Comparison of ENCODE assay signal across 19 cellular contexts in genomic region chr7:70615066-70615465, GRCh38.
DNase-seq lines count a peak whose midpoint lies in the region; ATAC-seq, FAIRE-seq and TF ChIP-seq lines count a peak whose summit lies in the region.
"Had no signal": no experiment of that assay in that cellular context is flagged by ENCODE, and none has a peak within 500 bp of the region (broad histone marks: within the 10 kb centered on the region; RNA-seq: fewer than 3 reads in every experiment).

No MANE protein-coding gene starts in this region.

- no peak for TF ChIP-seq POLR2A in stomach (IDR thresholded peaks at IDR 0.05)

- no peak for TF ChIP-seq RAD21 in SK-N-SH (IDR thresholded peaks at IDR 0.05; ENCODE audit: low read length)

- no peak overlapping the region for H3K4ac ChIP-seq in mesenchymal stem cell (ENCODE audit: low read depth in 1 of 2, low read length in 2 of 2)

- CTCF ChIA-PET in SK-N-SH (lab: Yijun Ruan, JAX), result interaction anchor here (1.4 kb wide), 2 partner anchors 30 to 83 kb away, joined by 3 to 4 read pairs; no protein-coding TSS in a partner anchor

- intact Hi-C loops in stomach (cut with DNase I; ENCODE audit: low total_unique reads), result no loop called here

- H3F3A ChIP-seq in SK-N-SH (replicated peaks; ENCODE audit: insufficient read depth), result peaks cover 4% of the 10 kb centered on the region

- peak; percentile 44 for DNase-seq in SK-N-SH
- peak; percentile 76 for DNase-seq in bronchial epithelial cell (ENCODE audit: low read depth)
- DNase-seq in mesenchymal stem cell, result no peak
- no peak for DNase-seq in stomach
- DNase-seq in stimulated activated CD4-positive, alpha-beta T cell treated with anti-CD3 and anti-CD28 coated beads, Interleukin-4, amount 100 ng/mL, for 4 hours, result no peak
- DNase-seq in NCI-H748 treated with DMSO at 0.1 percent for 48 hours (lab: John Stamatoyannopoulos, UW), result no peak
- DNase-seq: activated CD4-positive, alpha-beta memory T cell treated with anti-CD3 and anti-CD28 coated beads, Interleukin-2, amount 10 ng/mL, durations not matched to agents 7 days and 5 days; activated CD4-positive, CD25-positive, alpha-beta regulatory T cell; activated T-cell treated with anti-CD3 and anti-CD28 coated beads, Interleukin-2, amount 50 U/mL, for 1 hour; H9; stimulated activated CD4-positive, alpha-beta T cell treated with anti-CD3 and anti-CD28 coated beads, Interleukin-2, amount 100 ng/mL, for 48 hours had no signal

- H3K27ac ChIP-seq in SK-N-SH (ENCODE audit: low read depth in 2 of 2, low read length in 1 of 2) (peak overlapping the region; percentile 54 to 91), mesenchymal stem cell (ENCODE audit: low read length, poor library complexity, severe bottlenecking) (peak overlapping the region; percentile 63), stomach (peak overlapping the region in 3 of 5 donors; percentile 16 to 61 (median 54))
- H3K27ac ChIP-seq: C4-2B, SJSA1, uterus had no signal

- H2BK5ac ChIP-seq in mesenchymal stem cell (ENCODE audit: low read depth, low read length, poor library complexity, severe bottlenecking), result no peak overlapping the region

- 64% methylated on average over 5 of the region's 5 CpGs for WGBS in SK-N-SH (ENCODE audit: low lambda C conversion rate)
- 84% methylated on average over 5 of the region's 5 CpGs for WGBS in mesenchymal stem cell
- 43 to 49% (median 44%) methylated on average over 5 of the region's 5 CpGs for WGBS in stomach, 5 donors

- no peak overlapping the region for H2BK12ac ChIP-seq in mesenchymal stem cell (ENCODE audit: low read length in 2 of 2)

- H2BK120ac ChIP-seq in mesenchymal stem cell (ENCODE audit: low read depth, low read length), result no peak overlapping the region

- H2AFZ ChIP-seq in SK-N-SH (ENCODE audit: low read depth) (no peak overlapping the region), mesenchymal stem cell (ENCODE audit: low read depth, low read length) (peak overlapping the region; percentile 5)

- no peak overlapping the region for H3K23ac ChIP-seq in mesenchymal stem cell (ENCODE audit: low read length in 2 of 2)

- no peaks in the 10 kb centered on the region for H3K36me3 ChIP-seq in SK-N-SH (replicated peaks in 1 of 2; ENCODE audit: control insufficient read depth in 1 of 2, insufficient read depth in 2 of 2, low read length in 1 of 2)
- no peaks in the 10 kb centered on the region for H3K36me3 ChIP-seq in bronchial epithelial cell (ENCODE audit: control insufficient read depth, insufficient read depth, low read length)
- no peaks in the 10 kb centered on the region for H3K36me3 ChIP-seq in mesenchymal stem cell (ENCODE audit: control insufficient read depth in 1 of 2, insufficient read depth in 2 of 2, low read depth in 1 of 2, low read length in 2 of 2)
- no peaks in the 10 kb centered on the region for H3K36me3 ChIP-seq in stomach
- H3K36me3 ChIP-seq: SJSA1, uterus had no signal

- H3K79me1 ChIP-seq in mesenchymal stem cell (replicated peaks; ENCODE audit: low read length, poor library complexity, severe bottlenecking), result no peaks in the 10 kb centered on the region

- no peaks in the 10 kb centered on the region for H3K79me2 ChIP-seq in SK-N-SH (ENCODE audit: insufficient read depth)

- POLR2A ChIA-PET in SK-N-SH (lab: Yijun Ruan, JAX), result interaction anchor here (1.2 to 1.7 kb wide), 3 partner anchors 39 to 81 kb away, joined by 3 to 6 read pairs (median 5); no protein-coding TSS in a partner anchor

- ATAC-seq in SK-N-SH treated with all-trans-retinoic acid at 6 μM for 48 hours (no peak; the same call in none of the 3 replicates), HG02884 (IDR thresholded peaks at IDR 0.05; ENCODE audit: unreplicated experiment) (no peak)

- TF ChIP-seq CTCF in SK-N-SH (IDR thresholded peaks at IDR 0.05) (no peak), bronchial epithelial cell (IDR thresholded peaks at IDR 0.05; ENCODE audit: insufficient read depth, low read length, severe bottlenecking) (no peak), stomach (IDR thresholded peaks at IDR 0.05) (no peak)

- H4K91ac ChIP-seq in mesenchymal stem cell (ENCODE audit: low read length), result no peak overlapping the region

- no peaks in the 10 kb centered on the region for H3K27me3 ChIP-seq in SK-N-SH (ENCODE audit: insufficient read depth)
- H3K27me3 ChIP-seq in bronchial epithelial cell (ENCODE audit: control insufficient read depth, insufficient read depth, low read length), result no peaks in the 10 kb centered on the region
- H3K27me3 ChIP-seq in mesenchymal stem cell (ENCODE audit: control insufficient read depth in 1 of 2, insufficient read depth in 1 of 2, low read length in 2 of 2), result peaks cover 0 to 9% of the 10 kb centered on the region in 2 experiments
- no peaks in the 10 kb centered on the region for H3K27me3 ChIP-seq in stomach
- H3K27me3 ChIP-seq: SJSA1, uterus had no signal

- no peak overlapping the region for H2AK5ac ChIP-seq in mesenchymal stem cell (ENCODE audit: low read length, severe bottlenecking)

- no peaks in the 10 kb centered on the region for H4K20me1 ChIP-seq in SK-N-SH (ENCODE audit: insufficient read depth)

- no peak overlapping the region for H3K9ac ChIP-seq in SK-N-SH
- H3K9ac ChIP-seq in mesenchymal stem cell (ENCODE audit: low read length), result no peak overlapping the region

- H3K9me2 ChIP-seq in SK-N-SH, result no peaks in the 10 kb centered on the region

- H3K9me3 ChIP-seq in SK-N-SH (no peaks in the 10 kb centered on the region), mesenchymal stem cell (ENCODE audit: control insufficient read depth, low read length) (no peaks in the 10 kb centered on the region), stomach (no peaks in the 10 kb centered on the region)
- H3K9me3 ChIP-seq: SJSA1, uterus had no signal

- H3K18ac ChIP-seq in mesenchymal stem cell (ENCODE audit: low read depth in 1 of 2, low read length in 2 of 2), result no peak overlapping the region

- H2BK15ac ChIP-seq in mesenchymal stem cell (ENCODE audit: low read depth, poor library complexity, severe bottlenecking), result no peak overlapping the region

- no peak for TF ChIP-seq EP300 in SK-N-SH (IDR thresholded peaks at IDR 0.05; ENCODE audit: borderline replicate concordance in 1 of 2, low read depth in 1 of 2, low read length in 1 of 2)
- no peak for TF ChIP-seq EP300 in stomach (IDR thresholded peaks at IDR 0.05)

- H3K4me3 ChIP-seq in SK-N-SH (ENCODE audit: low read depth in 2 of 2, low read length in 1 of 2) (no peak overlapping the region), bronchial epithelial cell (ENCODE audit: low read depth, low read length) (no peak overlapping the region), mesenchymal stem cell (ENCODE audit: insufficient read depth in 1 of 2, low read depth in 1 of 2, low read length in 2 of 2) (no peak overlapping the region), stomach (no peak overlapping the region)
- H3K4me3 ChIP-seq: GM12878, SJSA1, uterus had no signal

- peak; percentile 50 for FAIRE-seq in bronchial epithelial cell (lab: Jason Lieb, UNC)
- FAIRE-seq: GM12878, GM19239, small intestine had no signal

- peak overlapping the region; percentile 68 for H3K4me2 ChIP-seq in SK-N-SH
- H3K4me2 ChIP-seq in mesenchymal stem cell (ENCODE audit: low read length, poor library complexity, severe bottlenecking), result no peak overlapping the region

- no peak overlapping the region for H3K14ac ChIP-seq in mesenchymal stem cell (ENCODE audit: low read length in 2 of 2)

- no peak overlapping the region for H4K8ac ChIP-seq in mesenchymal stem cell (ENCODE audit: low read length)

- peaks cover 0 to 40% of the 10 kb centered on the region in 2 experiments; a peak in 3 of 4 replicates for H3K4me1 ChIP-seq in SK-N-SH (ENCODE audit: control insufficient read depth in 1 of 2, insufficient read depth in 2 of 2, low read depth in 1 of 2, low read length in 1 of 2)
- H3K4me1 ChIP-seq in mesenchymal stem cell (ENCODE audit: control insufficient read depth, insufficient read depth, low read depth, low read length), result peaks cover 9% of the 10 kb centered on the region
- H3K4me1 ChIP-seq in stomach, result peaks cover 10 to 17% (median 15%) of the 10 kb centered on the region in 4 donors
- H3K4me1 ChIP-seq: SJSA1, uterus had no signal

TF ChIP-seq in SK-N-SH, 30 proteins besides CTCF, POLR2A, EP300 and RAD21:
- TF ChIP-seq NFIC (IDR thresholded peaks at IDR 0.05; ENCODE audit: borderline replicate concordance) (no peak), POLR2AphosphoS5 (IDR thresholded peaks at IDR 0.05; ENCODE audit: low read depth, low read length) (no peak), FOSL2 (IDR thresholded peaks at IDR 0.05; ENCODE audit: borderline replicate concordance, low read depth) (no peak)

TF ChIP-seq in SK-N-SH treated with all-trans-retinoic acid at 6 μM for 48 hours, 23 proteins besides CTCF, POLR2A, EP300 and RAD21:
- TF ChIP-seq OSR1 (CRISPR knock-in tag; IDR thresholded peaks at IDR 0.05), result no peak

Comparison
In these comparisons a context has a peak if more than half of its experiments do, and no peak if none do; other contexts are left out.
1. DNase-seq: peak in SK-N-SH (single experiment) and bronchial epithelial cell (single experiment); none in mesenchymal stem cell (single experiment), stomach (single experiment), stimulated activated CD4-positive, alpha-beta T cell treated with anti-CD3 and anti-CD28 coated beads, Interleukin-4, amount 100 ng/mL, for 4 hours (0 of 2) and NCI-H748 treated with DMSO at 0.1 percent for 48 hours (single experiment).
2. Peak in every context shown above with its lines, with median percentiles within 50 percentile points of each other: H3K27ac ChIP-seq.